ENCODE assay signal across 7 cellular contexts in genomic region chr2:160221391-160222276, GRCh38. TPM values are rescaled to one million over a fixed set of nuclear protein-coding genes. Genes with fewer than 3 reads are reported as not detected.
DNase-seq lines count a peak whose midpoint lies in the region; FAIRE-seq and TF ChIP-seq lines count a peak whose summit lies in the region.

No MANE protein-coding gene starts in this region.

- H3K4me1 ChIP-seq in adipocyte (ENCODE audit: control insufficient read depth, insufficient read depth, low read length) (peaks cover 55% of the 10 kb centered on the region), spleen (peaks cover 0 to 21% (median 14%) of the 10 kb centered on the region in 6 donors)

- no peak for FAIRE-seq in HTR-8/SVneo (lab: Jason Lieb, UNC)

- TF ChIP-seq CTCF in spleen (IDR thresholded peaks at IDR 0.05 in 8 of 11, conservative IDR thresholded peaks at IDR 0.05 in 3 of 11) = no peak

- H3K9ac ChIP-seq in adipocyte (ENCODE audit: low read length) = peak overlapping the region; percentile 80

- H3K9me3 ChIP-seq in adipocyte (ENCODE audit: control insufficient read depth, low read length) (no peaks in the 10 kb centered on the region), spleen (no peaks in the 10 kb centered on the region)

- intact Hi-C loops in spleen (cut with DNase I; ENCODE audit: low total_unique reads) = no loop called here

- no peak overlapping the region for H3K4me3 ChIP-seq in adipocyte (ENCODE audit: low read length)
- no peak overlapping the region for H3K4me3 ChIP-seq in spleen

- no peaks in the 10 kb centered on the region for H3K27me3 ChIP-seq in adipocyte (replicated peaks; ENCODE audit: control insufficient read depth, insufficient read depth, low read length)
- H3K27me3 ChIP-seq in spleen (replicated peaks in 1 of 7) = no peaks in the 10 kb centered on the region

- no peak for TF ChIP-seq POLR2A in spleen (IDR thresholded peaks at IDR 0.05)

- peak; percentile 44 for DNase-seq in HTR-8/SVneo (ENCODE audit: insufficient read length, low spot score)
- DNase-seq in adipocyte (ENCODE audit: low read depth) = peak; percentile 83
- DNase-seq in iris pigment epithelial cell (ENCODE audit: low read depth) = peak; percentile 65
- no peak for DNase-seq in spleen
- no peak for DNase-seq in NCI-H2171 (lab: John Stamatoyannopoulos, UW)
- no peak for DNase-seq in SKM-1 treated with dmso at 0.1 percent for 144 hours (lab: John Stamatoyannopoulos, UW; ENCODE audit: unreplicated experiment)
- no peak for DNase-seq in NK-92 (lab: John Stamatoyannopoulos, UW; ENCODE audit: unreplicated experiment)

- H3K27ac ChIP-seq in spleen = peak overlapping the region; percentile 40 to 76 (median 62)

- 64 to 82% (median 73%) methylated on average over 10 to 12 of the region's 12 CpGs for WGBS in spleen, 5 donors

- H3K36me3 ChIP-seq in adipocyte (ENCODE audit: control insufficient read depth, insufficient read depth, low read length, severe bottlenecking) (no peaks in the 10 kb centered on the region), spleen (no peaks in the 10 kb centered on the region)

RNA-seq across cellular contexts. Expression of gene ITGB6, which starts 21.6 kb away (rescaled TPM):
- not detected for total RNA-seq in spleen
- polyA plus RNA-seq in spleen = under 1 TPM in 1 of 3 donors, not detected in 2; 0.02 TPM

Comparison
In these comparisons a context has a peak if more than half of its experiments do, and no peak if none do; other contexts are left out.
1. DNase-seq: peak in HTR-8/SVneo (single experiment), adipocyte (single experiment) and iris pigment epithelial cell (single experiment); none in spleen (single experiment), NCI-H2171 (single experiment), SKM-1 treated with dmso at 0.1 percent for 144 hours (single experiment) and NK-92 (single experiment).